Comparison of ENCODE assay signal across 1 cellular context in the genomic region with DNA sequence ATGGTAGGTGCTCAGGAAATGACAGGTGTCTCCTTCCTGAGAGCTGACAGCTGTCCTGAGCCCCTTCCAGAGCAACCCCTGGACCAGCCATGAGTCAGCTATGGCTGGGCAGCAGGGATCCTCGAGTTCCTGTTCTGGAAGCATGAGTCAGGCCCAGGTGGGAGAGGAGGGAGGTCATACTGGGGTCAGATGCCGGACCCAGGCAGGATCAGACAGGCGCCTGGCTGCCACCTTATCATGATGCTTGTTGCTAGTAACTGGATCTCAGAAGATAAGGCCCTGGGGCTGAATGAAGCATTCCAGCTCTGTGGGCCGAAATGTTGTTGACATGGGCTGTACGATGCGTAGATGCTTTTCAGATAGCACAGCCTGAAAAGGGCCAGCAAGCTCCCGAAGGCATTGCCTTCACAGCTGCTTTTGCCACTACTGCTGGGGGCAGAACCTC.
TF ChIP-seq lines count a peak whose summit lies in the region.

No MANE protein-coding gene starts in this region.

TF ChIP-seq in HEK293, 187 proteins besides CTCF, POLR2A, EP300 and RAD21 (continued from another document):
- TF ChIP-seq, protein P1, sequence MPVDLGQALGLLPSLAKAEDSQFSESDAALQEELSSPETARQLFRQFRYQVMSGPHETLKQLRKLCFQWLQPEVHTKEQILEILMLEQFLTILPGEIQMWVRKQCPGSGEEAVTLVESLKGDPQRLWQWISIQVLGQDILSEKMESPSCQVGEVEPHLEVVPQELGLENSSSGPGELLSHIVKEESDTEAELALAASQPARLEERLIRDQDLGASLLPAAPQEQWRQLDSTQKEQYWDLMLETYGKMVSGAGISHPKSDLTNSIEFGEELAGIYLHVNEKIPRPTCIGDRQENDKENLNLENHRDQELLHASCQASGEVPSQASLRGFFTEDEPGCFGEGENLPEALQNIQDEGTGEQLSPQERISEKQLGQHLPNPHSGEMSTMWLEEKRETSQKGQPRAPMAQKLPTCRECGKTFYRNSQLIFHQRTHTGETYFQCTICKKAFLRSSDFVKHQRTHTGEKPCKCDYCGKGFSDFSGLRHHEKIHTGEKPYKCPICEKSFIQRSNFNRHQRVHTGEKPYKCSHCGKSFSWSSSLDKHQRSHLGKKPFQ (tag by site-specific recombination; IDR thresholded peaks at IDR 0.05): no peak
- TF ChIP-seq ZNF169 (tag by site-specific recombination; IDR thresholded peaks at IDR 0.05): no peak
- no peak for TF ChIP-seq ZNF426 (tag by site-specific recombination; IDR thresholded peaks at IDR 0.05)
- no peak for TF ChIP-seq ZNF610 (tag by site-specific recombination; IDR thresholded peaks at IDR 0.05; ENCODE audit: borderline replicate concordance)
- no peak for TF ChIP-seq ZNF292 (tag by site-specific recombination; IDR thresholded peaks at IDR 0.05; ENCODE audit: borderline replicate concordance, low read depth)
- no peak for TF ChIP-seq ZNF16 (tag by site-specific recombination; IDR thresholded peaks at IDR 0.05; ENCODE audit: low read depth)
- TF ChIP-seq ZNF366 (tag by site-specific recombination; conservative IDR thresholded peaks at IDR 0.05): no peak
- TF ChIP-seq ZNF830 (tag by site-specific recombination; IDR thresholded peaks at IDR 0.05; ENCODE audit: low read depth): no peak
- no peak for TF ChIP-seq WT1 (tag by site-specific recombination; IDR thresholded peaks at IDR 0.05)
- TF ChIP-seq, protein P2, sequence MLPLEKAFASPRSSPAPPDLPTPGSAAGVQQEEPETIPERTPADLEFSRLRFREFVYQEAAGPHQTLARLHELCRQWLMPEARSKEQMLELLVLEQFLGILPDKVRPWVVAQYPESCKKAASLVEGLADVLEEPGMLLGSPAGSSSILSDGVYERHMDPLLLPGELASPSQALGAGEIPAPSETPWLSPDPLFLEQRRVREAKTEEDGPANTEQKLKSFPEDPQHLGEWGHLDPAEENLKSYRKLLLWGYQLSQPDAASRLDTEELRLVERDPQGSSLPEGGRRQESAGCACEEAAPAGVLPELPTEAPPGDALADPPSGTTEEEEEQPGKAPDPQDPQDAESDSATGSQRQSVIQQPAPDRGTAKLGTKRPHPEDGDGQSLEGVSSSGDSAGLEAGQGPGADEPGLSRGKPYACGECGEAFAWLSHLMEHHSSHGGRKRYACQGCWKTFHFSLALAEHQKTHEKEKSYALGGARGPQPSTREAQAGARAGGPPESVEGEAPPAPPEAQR (tag by site-specific recombination; IDR thresholded peaks at IDR 0.05): no peak
- TF ChIP-seq, protein P3, sequence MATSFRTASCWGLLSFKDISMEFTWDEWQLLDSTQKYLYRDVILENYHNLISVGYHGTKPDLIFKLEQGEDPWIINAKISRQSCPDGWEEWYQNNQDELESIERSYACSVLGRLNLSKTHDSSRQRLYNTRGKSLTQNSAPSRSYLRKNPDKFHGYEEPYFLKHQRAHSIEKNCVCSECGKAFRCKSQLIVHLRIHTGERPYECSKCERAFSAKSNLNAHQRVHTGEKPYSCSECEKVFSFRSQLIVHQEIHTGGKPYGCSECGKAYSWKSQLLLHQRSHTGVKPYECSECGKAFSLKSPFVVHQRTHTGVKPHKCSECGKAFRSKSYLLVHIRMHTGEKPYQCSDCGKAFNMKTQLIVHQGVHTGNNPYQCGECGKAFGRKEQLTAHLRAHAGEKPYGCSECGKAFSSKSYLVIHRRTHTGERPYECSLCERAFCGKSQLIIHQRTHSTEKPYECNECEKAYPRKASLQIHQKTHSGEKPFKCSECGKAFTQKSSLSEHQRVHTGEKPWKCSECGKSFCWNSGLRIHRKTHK (tag by site-specific recombination; IDR thresholded peaks at IDR 0.05): no peak
- TF ChIP-seq, protein P4, sequence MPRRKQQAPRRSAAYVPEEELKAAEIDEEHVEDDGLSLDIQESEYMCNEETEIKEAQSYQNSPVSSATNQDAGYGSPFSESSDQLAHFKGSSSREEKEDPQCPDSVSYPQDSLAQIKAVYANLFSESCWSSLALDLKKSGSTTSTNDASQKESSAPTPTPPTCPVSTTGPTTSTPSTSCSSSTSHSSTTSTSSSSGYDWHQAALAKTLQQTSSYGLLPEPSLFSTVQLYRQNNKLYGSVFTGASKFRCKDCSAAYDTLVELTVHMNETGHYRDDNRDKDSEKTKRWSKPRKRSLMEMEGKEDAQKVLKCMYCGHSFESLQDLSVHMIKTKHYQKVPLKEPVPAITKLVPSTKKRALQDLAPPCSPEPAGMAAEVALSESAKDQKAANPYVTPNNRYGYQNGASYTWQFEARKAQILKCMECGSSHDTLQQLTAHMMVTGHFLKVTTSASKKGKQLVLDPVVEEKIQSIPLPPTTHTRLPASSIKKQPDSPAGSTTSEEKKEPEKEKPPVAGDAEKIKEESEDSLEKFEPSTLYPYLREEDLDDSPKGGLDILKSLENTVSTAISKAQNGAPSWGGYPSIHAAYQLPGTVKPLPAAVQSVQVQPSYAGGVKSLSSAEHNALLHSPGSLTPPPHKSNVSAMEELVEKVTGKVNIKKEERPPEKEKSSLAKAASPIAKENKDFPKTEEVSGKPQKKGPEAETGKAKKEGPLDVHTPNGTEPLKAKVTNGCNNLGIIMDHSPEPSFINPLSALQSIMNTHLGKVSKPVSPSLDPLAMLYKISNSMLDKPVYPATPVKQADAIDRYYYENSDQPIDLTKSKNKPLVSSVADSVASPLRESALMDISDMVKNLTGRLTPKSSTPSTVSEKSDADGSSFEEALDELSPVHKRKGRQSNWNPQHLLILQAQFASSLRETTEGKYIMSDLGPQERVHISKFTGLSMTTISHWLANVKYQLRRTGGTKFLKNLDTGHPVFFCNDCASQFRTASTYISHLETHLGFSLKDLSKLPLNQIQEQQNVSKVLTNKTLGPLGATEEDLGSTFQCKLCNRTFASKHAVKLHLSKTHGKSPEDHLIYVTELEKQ (tag by site-specific recombination; IDR thresholded peaks at IDR 0.05; ENCODE audit: borderline replicate concordance): no peak
- TF ChIP-seq HOXC10 (CRISPR knock-in tag; IDR thresholded peaks at IDR 0.05): no peak
- no peak for TF ChIP-seq ZNF146 (tag by site-specific recombination; IDR thresholded peaks at IDR 0.05)
- TF ChIP-seq, protein P5, sequence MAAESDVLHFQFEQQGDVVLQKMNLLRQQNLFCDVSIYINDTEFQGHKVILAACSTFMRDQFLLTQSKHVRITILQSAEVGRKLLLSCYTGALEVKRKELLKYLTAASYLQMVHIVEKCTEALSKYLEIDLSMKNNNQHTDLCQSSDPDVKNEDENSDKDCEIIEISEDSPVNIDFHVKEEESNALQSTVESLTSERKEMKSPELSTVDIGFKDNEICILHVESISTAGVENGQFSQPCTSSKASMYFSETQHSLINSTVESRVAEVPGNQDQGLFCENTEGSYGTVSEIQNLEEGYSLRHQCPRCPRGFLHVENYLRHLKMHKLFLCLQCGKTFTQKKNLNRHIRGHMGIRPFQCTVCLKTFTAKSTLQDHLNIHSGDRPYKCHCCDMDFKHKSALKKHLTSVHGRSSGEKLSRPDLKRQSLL (tag by site-specific recombination; IDR thresholded peaks at IDR 0.05): no peak
- TF ChIP-seq, protein P6, sequence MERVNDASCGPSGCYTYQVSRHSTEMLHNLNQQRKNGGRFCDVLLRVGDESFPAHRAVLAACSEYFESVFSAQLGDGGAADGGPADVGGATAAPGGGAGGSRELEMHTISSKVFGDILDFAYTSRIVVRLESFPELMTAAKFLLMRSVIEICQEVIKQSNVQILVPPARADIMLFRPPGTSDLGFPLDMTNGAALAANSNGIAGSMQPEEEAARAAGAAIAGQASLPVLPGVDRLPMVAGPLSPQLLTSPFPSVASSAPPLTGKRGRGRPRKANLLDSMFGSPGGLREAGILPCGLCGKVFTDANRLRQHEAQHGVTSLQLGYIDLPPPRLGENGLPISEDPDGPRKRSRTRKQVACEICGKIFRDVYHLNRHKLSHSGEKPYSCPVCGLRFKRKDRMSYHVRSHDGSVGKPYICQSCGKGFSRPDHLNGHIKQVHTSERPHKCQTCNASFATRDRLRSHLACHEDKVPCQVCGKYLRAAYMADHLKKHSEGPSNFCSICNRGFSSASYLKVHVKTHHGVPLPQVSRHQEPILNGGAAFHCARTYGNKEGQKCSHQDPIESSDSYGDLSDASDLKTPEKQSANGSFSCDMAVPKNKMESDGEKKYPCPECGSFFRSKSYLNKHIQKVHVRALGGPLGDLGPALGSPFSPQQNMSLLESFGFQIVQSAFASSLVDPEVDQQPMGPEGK (tag by site-specific recombination; IDR thresholded peaks at IDR 0.05): no peak
- no peak for TF ChIP-seq ZNF266 (tag by site-specific recombination; IDR thresholded peaks at IDR 0.05; ENCODE audit: low read depth)
- TF ChIP-seq ZNF654 (tag by site-specific recombination; IDR thresholded peaks at IDR 0.05; ENCODE audit: low read depth): no peak
- no peak for TF ChIP-seq GLI4 (tag by site-specific recombination; IDR thresholded peaks at IDR 0.05)
- no peak for TF ChIP-seq SCRT1 (tag by site-specific recombination; IDR thresholded peaks at IDR 0.05; ENCODE audit: borderline replicate concordance)
- no peak for TF ChIP-seq BCL11A (tag by site-specific recombination; IDR thresholded peaks at IDR 0.05; ENCODE audit: low read depth)
- 0 out of 2 replicates have a peak, but pooled peaks have one; percentile 7 for TF ChIP-seq ZFHX2 (tag by site-specific recombination; conservative IDR thresholded peaks at IDR 0.05)
- no peak for TF ChIP-seq SETDB1 (IDR thresholded peaks at IDR 0.05; ENCODE audit: insufficient read length, low read length)
- no peak for TF ChIP-seq ZNF391 (tag by site-specific recombination; IDR thresholded peaks at IDR 0.05; ENCODE audit: borderline replicate concordance, low read depth)
- TF ChIP-seq, protein P7, sequence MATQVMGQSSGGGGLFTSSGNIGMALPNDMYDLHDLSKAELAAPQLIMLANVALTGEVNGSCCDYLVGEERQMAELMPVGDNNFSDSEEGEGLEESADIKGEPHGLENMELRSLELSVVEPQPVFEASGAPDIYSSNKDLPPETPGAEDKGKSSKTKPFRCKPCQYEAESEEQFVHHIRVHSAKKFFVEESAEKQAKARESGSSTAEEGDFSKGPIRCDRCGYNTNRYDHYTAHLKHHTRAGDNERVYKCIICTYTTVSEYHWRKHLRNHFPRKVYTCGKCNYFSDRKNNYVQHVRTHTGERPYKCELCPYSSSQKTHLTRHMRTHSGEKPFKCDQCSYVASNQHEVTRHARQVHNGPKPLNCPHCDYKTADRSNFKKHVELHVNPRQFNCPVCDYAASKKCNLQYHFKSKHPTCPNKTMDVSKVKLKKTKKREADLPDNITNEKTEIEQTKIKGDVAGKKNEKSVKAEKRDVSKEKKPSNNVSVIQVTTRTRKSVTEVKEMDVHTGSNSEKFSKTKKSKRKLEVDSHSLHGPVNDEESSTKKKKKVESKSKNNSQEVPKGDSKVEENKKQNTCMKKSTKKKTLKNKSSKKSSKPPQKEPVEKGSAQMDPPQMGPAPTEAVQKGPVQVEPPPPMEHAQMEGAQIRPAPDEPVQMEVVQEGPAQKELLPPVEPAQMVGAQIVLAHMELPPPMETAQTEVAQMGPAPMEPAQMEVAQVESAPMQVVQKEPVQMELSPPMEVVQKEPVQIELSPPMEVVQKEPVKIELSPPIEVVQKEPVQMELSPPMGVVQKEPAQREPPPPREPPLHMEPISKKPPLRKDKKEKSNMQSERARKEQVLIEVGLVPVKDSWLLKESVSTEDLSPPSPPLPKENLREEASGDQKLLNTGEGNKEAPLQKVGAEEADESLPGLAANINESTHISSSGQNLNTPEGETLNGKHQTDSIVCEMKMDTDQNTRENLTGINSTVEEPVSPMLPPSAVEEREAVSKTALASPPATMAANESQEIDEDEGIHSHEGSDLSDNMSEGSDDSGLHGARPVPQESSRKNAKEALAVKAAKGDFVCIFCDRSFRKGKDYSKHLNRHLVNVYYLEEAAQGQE (tag by site-specific recombination; IDR thresholded peaks at IDR 0.05): no peak
- TF ChIP-seq SP7 (tag by site-specific recombination; IDR thresholded peaks at IDR 0.05): 0 out of 2 replicates have a peak, but pooled peaks have one; percentile 12
